2 cellular contexts compared by ENCODE assay signal in the genomic region with DNA sequence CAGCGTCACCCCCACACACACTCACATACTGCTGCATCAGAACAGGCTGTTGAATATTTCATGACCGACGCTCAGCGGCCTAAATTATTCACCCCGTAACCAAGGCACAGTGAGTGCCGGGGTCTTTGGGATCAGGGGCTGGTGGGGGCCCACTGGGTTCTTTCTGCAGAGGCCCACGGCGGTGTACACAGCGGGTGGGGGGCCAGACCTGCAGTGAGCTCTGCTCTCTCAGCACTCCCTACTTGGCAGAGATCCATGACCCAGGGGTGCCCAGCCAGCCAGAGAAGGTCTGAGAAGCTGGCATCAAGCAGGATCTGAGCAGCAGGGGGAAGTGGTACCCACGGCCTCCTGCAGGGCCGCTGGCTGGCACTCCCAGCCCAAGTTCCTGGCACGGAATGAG. TPM values are rescaled to one million over a fixed set of nuclear protein-coding genes. Genes with fewer than 3 reads are reported as not detected.
"Had no signal": no experiment of that assay in that cellular context is flagged by ENCODE, and none has a peak within 500 bp of the region (broad histone marks: within the 10 kb centered on the region; RNA-seq: fewer than 3 reads in every experiment).

No MANE protein-coding gene starts in this region.

RNA-seq across cellular contexts. Expression of a gene that starts 29.7 kb away (rescaled TPM):
- polyA plus RNA-seq: fibroblast of lung, mammary epithelial cell had no signal

RNA-seq across cellular contexts. Expression of a gene that starts 43.9 kb away (rescaled TPM):
- polyA plus RNA-seq: fibroblast of lung, mammary epithelial cell had no signal
